8 cellular contexts compared by ENCODE assay signal in genomic region chr13:27375686-27376326, GRCh38. TPM values are rescaled to one million over a fixed set of nuclear protein-coding genes. Genes with fewer than 3 reads are reported as not detected.
DNase-seq lines count a peak whose midpoint lies in the region; ATAC-seq lines count a peak whose summit lies in the region.

No MANE protein-coding gene starts in this region.

- H3K27ac Mint-ChIP-seq in T-cell = no peak overlapping the region

- peak; percentile 73 for DNase-seq in ELR (ENCODE audit: low read depth)
- DNase-seq in LoVo (ENCODE audit: low spot score) = peak; percentile 62
- DNase-seq in T-cell = peak in 27 of 34 experiments; percentile 10 to 59 (median 40)
- peak; percentile 81 for DNase-seq in astrocyte of the hippocampus (ENCODE audit: low read depth, low spot score)
- peak; percentile 34 for DNase-seq in inferior parietal cortex (ENCODE audit: extremely low spot score)
- peak; percentile 73 to 74 for DNase-seq in stimulated activated CD4-positive, alpha-beta T cell treated with anti-CD3 and anti-CD28 coated beads, Interleukin-2, amount 100 ng/mL, for 24 hours

- peak in 1 of 4 experiments; percentile 44 for ATAC-seq in T-cell (replicated peaks in 1 of 4)
- no peak for ATAC-seq in GM21825 (IDR thresholded peaks at IDR 0.05; ENCODE audit: unreplicated experiment)
- no peak for ATAC-seq in HG03442 (IDR thresholded peaks at IDR 0.05; ENCODE audit: unreplicated experiment)

- POLR2A ChIA-PET in T-cell (lab: Charles Lee) = no interaction called here

- H3K4me1 Mint-ChIP-seq in T-cell = peaks cover 2 to 11% (median 9%) of the 10 kb centered on the region in 3 donors

- no peak overlapping the region for H3K4me3 Mint-ChIP-seq in T-cell

- CTCF ChIA-PET in T-cell (lab: Charles Lee) = interaction anchor here (1.0 to 4.3 kb wide), 8 partner anchors 13 to 578 kb away, joined by 3 to 61 read pairs (median 6); no protein-coding TSS in a partner anchor

- no peaks in the 10 kb centered on the region for H3K9me3 Mint-ChIP-seq in T-cell

- peaks cover 19 to 27% of the 10 kb centered on the region in 2 donors for H3K27me3 Mint-ChIP-seq in T-cell

- no peaks in the 10 kb centered on the region for H3K36me3 Mint-ChIP-seq in T-cell

RNA-seq across cellular contexts. Expression of gene GTF3A, which starts 48.6 kb away (rescaled TPM):
- total RNA-seq in T-cell = 100 to 1,000 TPM; 144 to 266 (median 229) TPM
